ENCODE assay signal across 9 cellular contexts in the genomic region with DNA sequence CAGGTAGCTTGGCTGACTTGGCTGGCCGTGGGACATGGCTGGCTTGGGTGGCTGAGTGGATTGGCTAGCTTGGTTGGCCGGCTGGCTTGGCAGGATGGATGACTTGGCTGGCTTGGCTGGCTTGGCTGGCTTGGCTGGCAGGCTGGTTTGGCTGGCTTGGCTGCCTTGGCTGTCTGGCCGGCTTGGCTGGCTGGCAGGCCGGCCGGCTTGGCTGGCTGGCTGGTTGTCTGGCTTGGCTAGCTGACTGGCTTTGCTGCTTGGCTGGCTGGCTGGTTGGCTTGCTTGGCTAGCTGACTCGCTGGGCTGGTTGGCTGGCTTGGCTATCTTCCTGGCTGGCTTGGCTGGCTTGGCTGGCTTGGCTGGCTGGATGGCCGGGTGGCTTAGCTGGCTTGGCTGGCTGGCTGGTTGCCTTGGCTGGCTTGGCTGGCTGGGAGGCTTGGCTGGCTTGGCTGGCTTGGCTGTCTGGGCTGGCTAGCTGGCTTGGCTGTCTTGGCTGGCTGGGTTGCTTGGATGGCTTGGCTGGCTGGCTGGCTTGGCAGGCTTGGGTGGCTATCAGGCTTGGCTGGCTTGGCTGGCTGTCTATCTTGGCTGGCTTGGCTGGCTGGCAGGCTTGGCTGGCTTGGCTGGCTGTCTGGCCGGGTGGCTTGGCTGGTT.
A peak's percentile ranks its signal among the peaks of the same experiment; 100 is the strongest.
DNase-seq lines count a peak whose midpoint lies in the region; ATAC-seq, FAIRE-seq and TF ChIP-seq lines count a peak whose summit lies in the region.
"Had no signal": no experiment of that assay in that cellular context is flagged by ENCODE, and none has a peak within 500 bp of the region (broad histone marks: within the 10 kb centered on the region; RNA-seq: fewer than 3 reads in every experiment).

No MANE protein-coding gene starts in this region.

- no peaks in the 10 kb centered on the region for H3K27me3 ChIP-seq in sigmoid colon

- TF ChIP-seq POLR2A in GM12892 (IDR thresholded peaks at IDR 0.05; ENCODE audit: low read depth, low read length) (no peak), sigmoid colon (IDR thresholded peaks at IDR 0.05) (no peak)

- no peak overlapping the region for H3K4me3 ChIP-seq in fibroblast of mammary gland (ENCODE audit: control insufficient read depth, low read depth, low read length)
- no peak overlapping the region for H3K4me3 ChIP-seq in sigmoid colon

- H3K4me1 ChIP-seq in sigmoid colon, result no peaks in the 10 kb centered on the region

- peaks cover 0 to 3% (median 0%) of the 10 kb centered on the region in 4 donors for H3K9me3 ChIP-seq in sigmoid colon

- H3K36me3 ChIP-seq in sigmoid colon, result no peaks in the 10 kb centered on the region

- no peak for FAIRE-seq in GM12892 (lab: Jason Lieb, UNC)
- FAIRE-seq: astrocyte had no signal

- intact Hi-C loops in sigmoid colon (cut with DNase I), result no loop called here

- WGBS in sigmoid colon, 2 donors, result 74 to 81% methylated on average over 8 of the region's 8 CpGs

- no peak overlapping the region for H3K27ac ChIP-seq in sigmoid colon

- no peak for TF ChIP-seq EP300 in sigmoid colon (IDR thresholded peaks at IDR 0.05)

- no peak for ATAC-seq in HG02840 (IDR thresholded peaks at IDR 0.05; ENCODE audit: low FRiP score, unreplicated experiment)

- in situ Hi-C loops in ACHN (cut with HindIII; ENCODE audit: low pct_ligation_motif_present, low pct_unique_long_range_greater_than_20kb, low sequenced_read_pairs), result no loop called here

- TF ChIP-seq CTCF in fibroblast of mammary gland (conservative IDR thresholded peaks at IDR 0.05; ENCODE audit: control insufficient read depth, insufficient read depth, low read depth, low read length) (no peak), sigmoid colon (IDR thresholded peaks at IDR 0.05) (no peak)

- peak; percentile 2 for DNase-seq in GM12892 (ENCODE audit: insufficient read length)
- peak; percentile 60 for DNase-seq in activated CD8-positive, alpha-beta memory T cell treated with anti-CD3 and anti-CD28 coated beads for 24 hours
- DNase-seq in fibroblast of mammary gland (ENCODE audit: low read depth), result peak; percentile 13
- peak; percentile 77 for DNase-seq in sigmoid colon
- DNase-seq in NK-92 (lab: John Stamatoyannopoulos, UW; ENCODE audit: unreplicated experiment), result no peak
- DNase-seq in ACHN, result no peak
- DNase-seq in hippocampal formation (lab: John Stamatoyannopoulos, UW), result no peak

Comparison
In these comparisons a context has a peak if more than half of its experiments do, and no peak if none do; other contexts are left out.
1. DNase-seq: peak in GM12892 (single experiment), activated CD8-positive, alpha-beta memory T cell treated with anti-CD3 and anti-CD28 coated beads for 24 hours (single experiment), fibroblast of mammary gland (single experiment) and sigmoid colon (single experiment); none in NK-92 (single experiment), ACHN (single experiment) and hippocampal formation (0 of 2).